1 cellular context compared by ENCODE assay signal in the genomic region with DNA sequence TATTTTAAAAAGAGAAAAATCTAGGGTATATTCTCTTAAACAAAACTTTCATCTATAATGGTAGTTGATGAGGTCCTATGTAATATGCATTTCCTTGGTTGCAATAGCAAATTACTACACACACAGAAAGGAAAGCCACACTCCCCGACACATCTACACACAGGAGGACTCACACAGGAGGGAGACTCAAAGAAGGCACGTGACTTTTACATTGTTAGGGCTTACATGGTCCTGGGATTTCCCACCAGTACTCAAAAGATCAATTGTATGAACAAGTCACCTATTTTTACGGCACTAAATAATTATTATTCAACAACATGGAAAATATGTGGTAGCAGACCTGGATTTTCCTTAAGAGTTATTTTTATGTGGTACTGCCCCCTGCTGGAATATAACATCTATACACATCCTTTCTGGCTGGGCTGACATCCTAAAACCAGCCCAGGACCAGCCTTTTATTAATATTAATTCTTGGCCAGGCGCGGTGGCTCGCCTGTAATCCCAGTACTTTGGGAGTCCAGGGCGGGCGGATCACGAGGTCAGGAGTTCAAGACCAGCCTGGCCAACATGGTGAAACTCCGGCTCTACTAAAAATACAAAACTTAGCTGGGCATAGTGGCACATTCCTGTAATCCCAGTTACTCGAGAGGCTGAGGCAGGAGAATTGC.
A peak's percentile ranks its signal among the peaks of the same experiment; 100 is the strongest.
TF ChIP-seq lines count a peak whose summit lies in the region.

No MANE protein-coding gene starts in this region.

TF ChIP-seq in K562, 482 proteins besides CTCF, POLR2A, EP300 and RAD21 (continued from another document and continues in another):
- TF ChIP-seq, protein P1, sequence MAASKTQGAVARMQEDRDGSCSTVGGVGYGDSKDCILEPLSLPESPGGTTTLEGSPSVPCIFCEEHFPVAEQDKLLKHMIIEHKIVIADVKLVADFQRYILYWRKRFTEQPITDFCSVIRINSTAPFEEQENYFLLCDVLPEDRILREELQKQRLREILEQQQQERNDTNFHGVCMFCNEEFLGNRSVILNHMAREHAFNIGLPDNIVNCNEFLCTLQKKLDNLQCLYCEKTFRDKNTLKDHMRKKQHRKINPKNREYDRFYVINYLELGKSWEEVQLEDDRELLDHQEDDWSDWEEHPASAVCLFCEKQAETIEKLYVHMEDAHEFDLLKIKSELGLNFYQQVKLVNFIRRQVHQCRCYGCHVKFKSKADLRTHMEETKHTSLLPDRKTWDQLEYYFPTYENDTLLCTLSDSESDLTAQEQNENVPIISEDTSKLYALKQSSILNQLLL (CRISPR knock-in tag; IDR thresholded peaks at IDR 0.05; ENCODE audit: borderline replicate concordance): no peak
- TF ChIP-seq PHF21A (IDR thresholded peaks at IDR 0.05; ENCODE audit: borderline replicate concordance, low read depth): no peak
- no peak for TF ChIP-seq RBM17 (IDR thresholded peaks at IDR 0.05; ENCODE audit: borderline replicate concordance, low read depth, low read length)
- 0 out of 2 replicates have a peak, but pooled peaks have one; percentile 31 for TF ChIP-seq BHLHE40 (IDR thresholded peaks at IDR 0.05; ENCODE audit: low read length)
- TF ChIP-seq, protein P2, sequence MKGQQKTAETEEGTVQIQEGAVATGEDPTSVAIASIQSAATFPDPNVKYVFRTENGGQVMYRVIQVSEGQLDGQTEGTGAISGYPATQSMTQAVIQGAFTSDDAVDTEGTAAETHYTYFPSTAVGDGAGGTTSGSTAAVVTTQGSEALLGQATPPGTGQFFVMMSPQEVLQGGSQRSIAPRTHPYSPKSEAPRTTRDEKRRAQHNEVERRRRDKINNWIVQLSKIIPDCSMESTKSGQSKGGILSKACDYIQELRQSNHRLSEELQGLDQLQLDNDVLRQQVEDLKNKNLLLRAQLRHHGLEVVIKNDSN (CRISPR knock-in tag; IDR thresholded peaks at IDR 0.05): peak; percentile 30; the same call in 1 of the 2 replicates
- TF ChIP-seq, protein P3, sequence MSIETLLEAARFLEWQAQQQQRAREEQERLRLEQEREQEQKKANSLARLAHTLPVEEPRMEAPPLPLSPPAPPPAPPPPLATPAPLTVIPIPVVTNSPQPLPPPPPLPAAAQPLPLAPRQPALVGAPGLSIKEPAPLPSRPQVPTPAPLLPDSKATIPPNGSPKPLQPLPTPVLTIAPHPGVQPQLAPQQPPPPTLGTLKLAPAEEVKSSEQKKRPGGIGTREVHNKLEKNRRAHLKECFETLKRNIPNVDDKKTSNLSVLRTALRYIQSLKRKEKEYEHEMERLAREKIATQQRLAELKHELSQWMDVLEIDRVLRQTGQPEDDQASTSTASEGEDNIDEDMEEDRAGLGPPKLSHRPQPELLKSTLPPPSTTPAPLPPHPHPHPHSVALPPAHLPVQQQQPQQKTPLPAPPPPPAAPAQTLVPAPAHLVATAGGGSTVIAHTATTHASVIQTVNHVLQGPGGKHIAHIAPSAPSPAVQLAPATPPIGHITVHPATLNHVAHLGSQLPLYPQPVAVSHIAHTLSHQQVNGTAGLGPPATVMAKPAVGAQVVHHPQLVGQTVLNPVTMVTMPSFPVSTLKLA (conservative IDR thresholded peaks at IDR 0.05): no peak
- TF ChIP-seq SIN3B (IDR thresholded peaks at IDR 0.05; ENCODE audit: low read depth): no peak
- TF ChIP-seq, protein P4, sequence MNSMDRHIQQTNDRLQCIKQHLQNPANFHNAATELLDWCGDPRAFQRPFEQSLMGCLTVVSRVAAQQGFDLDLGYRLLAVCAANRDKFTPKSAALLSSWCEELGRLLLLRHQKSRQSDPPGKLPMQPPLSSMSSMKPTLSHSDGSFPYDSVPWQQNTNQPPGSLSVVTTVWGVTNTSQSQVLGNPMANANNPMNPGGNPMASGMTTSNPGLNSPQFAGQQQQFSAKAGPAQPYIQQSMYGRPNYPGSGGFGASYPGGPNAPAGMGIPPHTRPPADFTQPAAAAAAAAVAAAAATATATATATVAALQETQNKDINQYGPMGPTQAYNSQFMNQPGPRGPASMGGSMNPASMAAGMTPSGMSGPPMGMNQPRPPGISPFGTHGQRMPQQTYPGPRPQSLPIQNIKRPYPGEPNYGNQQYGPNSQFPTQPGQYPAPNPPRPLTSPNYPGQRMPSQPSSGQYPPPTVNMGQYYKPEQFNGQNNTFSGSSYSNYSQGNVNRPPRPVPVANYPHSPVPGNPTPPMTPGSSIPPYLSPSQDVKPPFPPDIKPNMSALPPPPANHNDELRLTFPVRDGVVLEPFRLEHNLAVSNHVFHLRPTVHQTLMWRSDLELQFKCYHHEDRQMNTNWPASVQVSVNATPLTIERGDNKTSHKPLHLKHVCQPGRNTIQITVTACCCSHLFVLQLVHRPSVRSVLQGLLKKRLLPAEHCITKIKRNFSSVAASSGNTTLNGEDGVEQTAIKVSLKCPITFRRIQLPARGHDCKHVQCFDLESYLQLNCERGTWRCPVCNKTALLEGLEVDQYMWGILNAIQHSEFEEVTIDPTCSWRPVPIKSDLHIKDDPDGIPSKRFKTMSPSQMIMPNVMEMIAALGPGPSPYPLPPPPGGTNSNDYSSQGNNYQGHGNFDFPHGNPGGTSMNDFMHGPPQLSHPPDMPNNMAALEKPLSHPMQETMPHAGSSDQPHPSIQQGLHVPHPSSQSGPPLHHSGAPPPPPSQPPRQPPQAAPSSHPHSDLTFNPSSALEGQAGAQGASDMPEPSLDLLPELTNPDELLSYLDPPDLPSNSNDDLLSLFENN (IDR thresholded peaks at IDR 0.05; ENCODE audit: low read depth in 2 of 2, low read length in 2 of 2): no peak
- TF ChIP-seq FOXA3 (CRISPR knock-in tag; conservative IDR thresholded peaks at IDR 0.05 in 1 of 2, IDR thresholded peaks at IDR 0.05 in 1 of 2): no peak
- TF ChIP-seq, protein P5, sequence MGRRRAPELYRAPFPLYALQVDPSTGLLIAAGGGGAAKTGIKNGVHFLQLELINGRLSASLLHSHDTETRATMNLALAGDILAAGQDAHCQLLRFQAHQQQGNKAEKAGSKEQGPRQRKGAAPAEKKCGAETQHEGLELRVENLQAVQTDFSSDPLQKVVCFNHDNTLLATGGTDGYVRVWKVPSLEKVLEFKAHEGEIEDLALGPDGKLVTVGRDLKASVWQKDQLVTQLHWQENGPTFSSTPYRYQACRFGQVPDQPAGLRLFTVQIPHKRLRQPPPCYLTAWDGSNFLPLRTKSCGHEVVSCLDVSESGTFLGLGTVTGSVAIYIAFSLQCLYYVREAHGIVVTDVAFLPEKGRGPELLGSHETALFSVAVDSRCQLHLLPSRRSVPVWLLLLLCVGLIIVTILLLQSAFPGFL (CRISPR knock-in tag; IDR thresholded peaks at IDR 0.05): no peak
- no peak for TF ChIP-seq PCBP2 (IDR thresholded peaks at IDR 0.05; ENCODE audit: low read depth, low read length, poor library complexity, severe bottlenecking)
- TF ChIP-seq KLF13 (tag; IDR thresholded peaks at IDR 0.05; ENCODE audit: borderline replicate concordance, low read depth): no peak
- TF ChIP-seq ZNF830 (CRISPR knock-in tag; IDR thresholded peaks at IDR 0.05): no peak
- no peak for TF ChIP-seq TEAD2 (tag; IDR thresholded peaks at IDR 0.05)
- no peak for TF ChIP-seq FOXM1 (IDR thresholded peaks at IDR 0.05; ENCODE audit: low read depth)
- no peak for TF ChIP-seq FOXM1 (CRISPR knock-in tag; IDR thresholded peaks at IDR 0.05; ENCODE audit: low read depth)
- TF ChIP-seq HMGN3 (IDR thresholded peaks at IDR 0.05; ENCODE audit: borderline replicate concordance, extremely low read depth, insufficient read length, low read depth, low read length): no peak
- TF ChIP-seq, protein P6, sequence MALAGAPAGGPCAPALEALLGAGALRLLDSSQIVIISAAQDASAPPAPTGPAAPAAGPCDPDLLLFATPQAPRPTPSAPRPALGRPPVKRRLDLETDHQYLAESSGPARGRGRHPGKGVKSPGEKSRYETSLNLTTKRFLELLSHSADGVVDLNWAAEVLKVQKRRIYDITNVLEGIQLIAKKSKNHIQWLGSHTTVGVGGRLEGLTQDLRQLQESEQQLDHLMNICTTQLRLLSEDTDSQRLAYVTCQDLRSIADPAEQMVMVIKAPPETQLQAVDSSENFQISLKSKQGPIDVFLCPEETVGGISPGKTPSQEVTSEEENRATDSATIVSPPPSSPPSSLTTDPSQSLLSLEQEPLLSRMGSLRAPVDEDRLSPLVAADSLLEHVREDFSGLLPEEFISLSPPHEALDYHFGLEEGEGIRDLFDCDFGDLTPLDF (CRISPR knock-in tag; IDR thresholded peaks at IDR 0.05): no peak
- no peak for TF ChIP-seq HDAC3 (IDR thresholded peaks at IDR 0.05; ENCODE audit: borderline replicate concordance, partially characterized antibody)
- no peak for TF ChIP-seq PTTG1 (tag; IDR thresholded peaks at IDR 0.05; ENCODE audit: low read depth)
- no peak for TF ChIP-seq HEY1 (CRISPR knock-in tag; IDR thresholded peaks at IDR 0.05; ENCODE audit: borderline replicate concordance)
- no peak for TF ChIP-seq GABPA (tag; conservative IDR thresholded peaks at IDR 0.05; ENCODE audit: low read depth)
- no peak for TF ChIP-seq PTBP1 (IDR thresholded peaks at IDR 0.05; ENCODE audit: low read depth, low read length)
- no peak for TF ChIP-seq ZNF79 (CRISPR knock-in tag; IDR thresholded peaks at IDR 0.05; ENCODE audit: low read depth)
- no peak for TF ChIP-seq DDX20 (tag; IDR thresholded peaks at IDR 0.05; ENCODE audit: low read depth)
- no peak for TF ChIP-seq SMAD4 (CRISPR knock-in tag; conservative IDR thresholded peaks at IDR 0.05)
- TF ChIP-seq, protein P7, sequence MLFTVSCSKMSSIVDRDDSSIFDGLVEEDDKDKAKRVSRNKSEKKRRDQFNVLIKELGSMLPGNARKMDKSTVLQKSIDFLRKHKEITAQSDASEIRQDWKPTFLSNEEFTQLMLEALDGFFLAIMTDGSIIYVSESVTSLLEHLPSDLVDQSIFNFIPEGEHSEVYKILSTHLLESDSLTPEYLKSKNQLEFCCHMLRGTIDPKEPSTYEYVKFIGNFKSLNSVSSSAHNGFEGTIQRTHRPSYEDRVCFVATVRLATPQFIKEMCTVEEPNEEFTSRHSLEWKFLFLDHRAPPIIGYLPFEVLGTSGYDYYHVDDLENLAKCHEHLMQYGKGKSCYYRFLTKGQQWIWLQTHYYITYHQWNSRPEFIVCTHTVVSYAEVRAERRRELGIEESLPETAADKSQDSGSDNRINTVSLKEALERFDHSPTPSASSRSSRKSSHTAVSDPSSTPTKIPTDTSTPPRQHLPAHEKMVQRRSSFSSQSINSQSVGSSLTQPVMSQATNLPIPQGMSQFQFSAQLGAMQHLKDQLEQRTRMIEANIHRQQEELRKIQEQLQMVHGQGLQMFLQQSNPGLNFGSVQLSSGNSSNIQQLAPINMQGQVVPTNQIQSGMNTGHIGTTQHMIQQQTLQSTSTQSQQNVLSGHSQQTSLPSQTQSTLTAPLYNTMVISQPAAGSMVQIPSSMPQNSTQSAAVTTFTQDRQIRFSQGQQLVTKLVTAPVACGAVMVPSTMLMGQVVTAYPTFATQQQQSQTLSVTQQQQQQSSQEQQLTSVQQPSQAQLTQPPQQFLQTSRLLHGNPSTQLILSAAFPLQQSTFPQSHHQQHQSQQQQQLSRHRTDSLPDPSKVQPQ (CRISPR knock-in tag; IDR thresholded peaks at IDR 0.05; ENCODE audit: borderline replicate concordance): no peak
- no peak for TF ChIP-seq PHB (CRISPR knock-in tag; IDR thresholded peaks at IDR 0.05)
- TF ChIP-seq RBM22 (IDR thresholded peaks at IDR 0.05; ENCODE audit: low read depth, low read length, poor library complexity, severe bottlenecking): no peak
- TF ChIP-seq ZNF584 (CRISPR knock-in tag; IDR thresholded peaks at IDR 0.05; ENCODE audit: low read depth): no peak
- TF ChIP-seq, protein P8, sequence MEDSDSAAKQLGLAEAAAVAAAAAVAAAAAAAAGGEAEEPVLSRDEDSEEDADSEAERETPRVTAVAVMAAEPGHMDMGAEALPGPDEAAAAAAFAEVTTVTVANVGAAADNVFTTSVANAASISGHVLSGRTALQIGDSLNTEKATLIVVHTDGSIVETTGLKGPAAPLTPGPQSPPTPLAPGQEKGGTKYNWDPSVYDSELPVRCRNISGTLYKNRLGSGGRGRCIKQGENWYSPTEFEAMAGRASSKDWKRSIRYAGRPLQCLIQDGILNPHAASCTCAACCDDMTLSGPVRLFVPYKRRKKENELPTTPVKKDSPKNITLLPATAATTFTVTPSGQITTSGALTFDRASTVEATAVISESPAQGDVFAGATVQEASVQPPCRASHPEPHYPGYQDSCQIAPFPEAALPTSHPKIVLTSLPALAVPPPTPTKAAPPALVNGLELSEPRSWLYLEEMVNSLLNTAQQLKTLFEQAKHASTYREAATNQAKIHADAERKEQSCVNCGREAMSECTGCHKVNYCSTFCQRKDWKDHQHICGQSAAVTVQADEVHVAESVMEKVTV (CRISPR knock-in tag; IDR thresholded peaks at IDR 0.05): peak; percentile 54
- no peak; the same call in 1 of the 2 replicates for TF ChIP-seq ZNF3 (CRISPR knock-in tag; IDR thresholded peaks at IDR 0.05)
- TF ChIP-seq, protein P9, sequence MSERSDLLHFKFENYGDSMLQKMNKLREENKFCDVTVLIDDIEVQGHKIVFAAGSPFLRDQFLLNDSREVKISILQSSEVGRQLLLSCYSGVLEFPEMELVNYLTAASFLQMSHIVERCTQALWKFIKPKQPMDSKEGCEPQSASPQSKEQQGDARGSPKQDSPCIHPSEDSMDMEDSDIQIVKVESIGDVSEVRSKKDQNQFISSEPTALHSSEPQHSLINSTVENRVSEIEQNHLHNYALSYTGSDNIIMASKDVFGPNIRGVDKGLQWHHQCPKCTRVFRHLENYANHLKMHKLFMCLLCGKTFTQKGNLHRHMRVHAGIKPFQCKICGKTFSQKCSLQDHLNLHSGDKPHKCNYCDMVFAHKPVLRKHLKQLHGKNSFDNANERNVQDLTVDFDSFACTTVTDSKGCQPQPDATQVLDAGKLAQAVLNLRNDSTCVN (CRISPR knock-in tag; IDR thresholded peaks at IDR 0.05): 0 out of 2 replicates have a peak, but pooled peaks have one; percentile 7
- no peak for TF ChIP-seq ZNF431 (CRISPR knock-in tag; IDR thresholded peaks at IDR 0.05)
- TF ChIP-seq, protein P10, sequence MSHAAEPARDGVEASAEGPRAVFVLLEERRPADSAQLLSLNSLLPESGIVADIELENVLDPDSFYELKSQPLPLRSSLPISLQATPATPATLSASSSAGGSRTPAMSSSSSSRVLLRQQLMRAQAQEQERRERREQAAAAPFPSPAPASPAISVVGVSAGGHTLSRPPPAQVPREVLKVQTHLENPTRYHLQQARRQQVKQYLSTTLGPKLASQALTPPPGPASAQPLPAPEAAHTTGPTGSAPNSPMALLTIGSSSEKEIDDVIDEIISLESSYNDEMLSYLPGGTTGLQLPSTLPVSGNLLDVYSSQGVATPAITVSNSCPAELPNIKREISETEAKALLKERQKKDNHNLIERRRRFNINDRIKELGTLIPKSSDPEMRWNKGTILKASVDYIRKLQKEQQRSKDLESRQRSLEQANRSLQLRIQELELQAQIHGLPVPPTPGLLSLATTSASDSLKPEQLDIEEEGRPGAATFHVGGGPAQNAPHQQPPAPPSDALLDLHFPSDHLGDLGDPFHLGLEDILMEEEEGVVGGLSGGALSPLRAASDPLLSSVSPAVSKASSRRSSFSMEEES (CRISPR knock-in tag; IDR thresholded peaks at IDR 0.05): peak; percentile 15; the same call in 1 of the 2 replicates
- TF ChIP-seq, protein P11, sequence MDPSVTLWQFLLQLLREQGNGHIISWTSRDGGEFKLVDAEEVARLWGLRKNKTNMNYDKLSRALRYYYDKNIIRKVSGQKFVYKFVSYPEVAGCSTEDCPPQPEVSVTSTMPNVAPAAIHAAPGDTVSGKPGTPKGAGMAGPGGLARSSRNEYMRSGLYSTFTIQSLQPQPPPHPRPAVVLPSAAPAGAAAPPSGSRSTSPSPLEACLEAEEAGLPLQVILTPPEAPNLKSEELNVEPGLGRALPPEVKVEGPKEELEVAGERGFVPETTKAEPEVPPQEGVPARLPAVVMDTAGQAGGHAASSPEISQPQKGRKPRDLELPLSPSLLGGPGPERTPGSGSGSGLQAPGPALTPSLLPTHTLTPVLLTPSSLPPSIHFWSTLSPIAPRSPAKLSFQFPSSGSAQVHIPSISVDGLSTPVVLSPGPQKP (CRISPR knock-in tag; IDR thresholded peaks at IDR 0.05): no peak
- no peak for TF ChIP-seq NFE2 (IDR thresholded peaks at IDR 0.05; ENCODE audit: low read depth)
- TF ChIP-seq MECOM (CRISPR knock-in tag; IDR thresholded peaks at IDR 0.05): no peak
